8 cellular contexts compared by ENCODE assay signal in the genomic region with DNA sequence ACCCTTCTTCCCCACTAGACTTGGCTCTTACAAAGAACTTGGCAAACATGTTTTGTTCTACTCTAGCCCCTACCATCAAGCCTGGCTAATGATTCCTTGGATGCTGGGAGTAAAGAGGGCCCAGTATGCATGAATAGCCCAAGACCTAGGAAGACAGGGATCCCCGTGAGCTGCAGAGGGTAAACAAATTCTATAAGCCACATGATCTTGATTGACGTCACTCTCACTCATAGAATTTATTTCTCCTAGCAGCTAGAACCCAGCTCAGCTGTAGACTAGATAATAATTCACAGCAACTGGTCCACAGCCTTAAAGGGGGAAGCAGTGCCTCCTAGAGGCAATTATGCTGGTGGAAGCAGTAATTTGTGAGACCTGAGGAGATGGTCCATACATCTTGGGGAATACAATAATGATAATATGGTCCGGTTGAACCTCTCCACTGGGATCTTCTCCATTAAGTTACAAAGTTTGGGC. TPM values are rescaled to one million over a fixed set of nuclear protein-coding genes. Genes with fewer than 3 reads are reported as not detected.
DNase-seq lines count a peak whose midpoint lies in the region; ATAC-seq and TF ChIP-seq lines count a peak whose summit lies in the region.

No MANE protein-coding gene starts in this region.

- H3K9me3 ChIP-seq in transverse colon = no peaks in the 10 kb centered on the region

- H3K27me3 ChIP-seq in transverse colon = no peaks in the 10 kb centered on the region

- no peak for TF ChIP-seq POLR2A in transverse colon (IDR thresholded peaks at IDR 0.05)

- no peak for TF ChIP-seq EP300 in transverse colon (IDR thresholded peaks at IDR 0.05; ENCODE audit: low read depth)

- H3K36me3 ChIP-seq in transverse colon = no peaks in the 10 kb centered on the region

- H3K27ac ChIP-seq in transverse colon = peak overlapping the region in 1 of 4 donors; percentile 8

- peak; percentile 76 for ATAC-seq in GM21529 (IDR thresholded peaks at IDR 0.05; ENCODE audit: unreplicated experiment)

- in situ Hi-C loops in transverse colon (cut with MboI; ENCODE audit: low pct_ligation_motif_present in 1 of 4, low pct_unique_long_range_greater_than_20kb in 1 of 4, low sequenced_read_pairs in 3 of 4) = no loop called here

- H3K4me1 ChIP-seq in transverse colon = peaks cover 0 to 13% (median 9%) of the 10 kb centered on the region in 4 donors

- H3K4me3 ChIP-seq in transverse colon = no peak overlapping the region

- peak; percentile 32 to 51 (median 49) for TF ChIP-seq CTCF in transverse colon (IDR thresholded peaks at IDR 0.05)

- 66% methylated on average over 3 of the region's 3 CpGs; no CpG with 5 or more reads in 1 of the 2 donors for WGBS in transverse colon (ENCODE audit: low coverage in 1 of 2), 2 donors

- DNase-seq in CD1c-positive myeloid dendritic cell (ENCODE audit: extremely low spot score) (peak; percentile 52), globus pallidus (ENCODE audit: low spot score) (peak; percentile 11), transverse colon (peak; percentile 50), NCI-H446 treated with DMSO at 0.1 percent for 48 hours (lab: John Stamatoyannopoulos, UW) (no peak), GF-D8 (lab: John Stamatoyannopoulos, UW) (no peak), NCI-H2227 (lab: John Stamatoyannopoulos, UW; ENCODE audit: unreplicated experiment) (no peak)
- peak; percentile 32 to 39 for DNase-seq in activated CD4-positive, alpha-beta T cell treated with anti-CD3 and anti-CD28 coated beads for 4 hours

- intact Hi-C loops in transverse colon (cut with DNase I; ENCODE audit: low total_unique reads) = no loop called here

RNA-seq across cellular contexts. Expression of a gene that starts 16.1 kb away (rescaled TPM):
- total RNA-seq in transverse colon = 100 to 1,000 TPM in 1 of 4 donors, 10 to 100 TPM in 3; 24.3 to 110 (median 61.0) TPM

RNA-seq across cellular contexts. Expression of a gene that starts 35.0 kb away (rescaled TPM):
- 100 to 1,000 TPM in 2 of 4 donors, 10 to 100 TPM in 2; 50.7 to 110 (median 88.0) TPM for total RNA-seq in transverse colon

Comparison
In these comparisons a context has a peak if more than half of its experiments do, and no peak if none do; other contexts are left out.
1. DNase-seq: peak in CD1c-positive myeloid dendritic cell (single experiment), activated CD4-positive, alpha-beta T cell treated with anti-CD3 and anti-CD28 coated beads for 4 hours (2 of 2), globus pallidus (single experiment) and transverse colon (single experiment); none in NCI-H446 treated with DMSO at 0.1 percent for 48 hours (single experiment), GF-D8 (single experiment) and NCI-H2227 (single experiment).